9 cellular contexts compared by ENCODE assay signal in genomic region chr20:36454664-36455427, GRCh38.
A peak's percentile ranks its signal among the peaks of the same experiment; 100 is the strongest.
DNase-seq lines count a peak whose midpoint lies in the region; ATAC-seq and TF ChIP-seq lines count a peak whose summit lies in the region.
"Had no signal": no experiment of that assay in that cellular context is flagged by ENCODE, and none has a peak within 500 bp of the region (broad histone marks: within the 10 kb centered on the region; RNA-seq: fewer than 3 reads in every experiment).

No MANE protein-coding gene starts in this region.

- H3K9me3 ChIP-seq in Panc1 (ENCODE audit: control insufficient read depth, insufficient read depth, low read depth, low read length), result no peaks in the 10 kb centered on the region
- H3K9me3 ChIP-seq in endodermal cell (ENCODE audit: control insufficient read depth, low read length), result no peaks in the 10 kb centered on the region
- no peaks in the 10 kb centered on the region for H3K9me3 ChIP-seq in transverse colon

- CTCF ChIA-PET in Panc1 (lab: Charles Lee), result no interaction called here
- CTCF ChIA-PET in activated CD4-positive, alpha-beta T cell treated with anti-CD3 and anti-CD28 coated beads, Interleukin-2, amount 10 ng/mL, durations not matched to agents 7 days and 5 days (lab: Charles Lee), result interaction anchor here (1.6 kb wide), 1 partner anchor 15 kb away, joined by 9 read pairs; no protein-coding TSS in a partner anchor

- TF ChIP-seq POLR2A in transverse colon (IDR thresholded peaks at IDR 0.05), result no peak

- ATAC-seq in Panc1, result peak; percentile 66

- no peaks in the 10 kb centered on the region for H3K4me1 Mint-ChIP-seq in endodermal cell
- peaks cover 15% of the 10 kb centered on the region for H3K4me1 Mint-ChIP-seq in type B pancreatic cell (ENCODE audit: unreplicated experiment)
- H3K4me1 Mint-ChIP-seq in activated CD4-positive, alpha-beta T cell treated with anti-CD3 and anti-CD28 coated beads, Interleukin-2, amount 10 ng/mL, durations not matched to agents 7 days and 5 days, result no peaks in the 10 kb centered on the region

- peaks cover 2% of the 10 kb centered on the region for H3K27me3 Mint-ChIP-seq in endodermal cell (ENCODE audit: insufficient read depth)
- H3K27me3 Mint-ChIP-seq in type B pancreatic cell, result no peaks in the 10 kb centered on the region
- H3K27me3 Mint-ChIP-seq in activated CD4-positive, alpha-beta T cell treated with anti-CD3 and anti-CD28 coated beads, Interleukin-2, amount 10 ng/mL, durations not matched to agents 7 days and 5 days, result peaks cover 2% of the 10 kb centered on the region

- H3K36me3 Mint-ChIP-seq in endodermal cell (ENCODE audit: low read depth) (no peaks in the 10 kb centered on the region), type B pancreatic cell (no peaks in the 10 kb centered on the region)
- no peaks in the 10 kb centered on the region for H3K36me3 Mint-ChIP-seq in activated CD4-positive, alpha-beta T cell treated with anti-CD3 and anti-CD28 coated beads, Interleukin-2, amount 10 ng/mL, durations not matched to agents 7 days and 5 days (ENCODE audit: low read depth)

- TF ChIP-seq CTCF in Panc1 (IDR thresholded peaks at IDR 0.05) (no peak), endodermal cell (conservative IDR thresholded peaks at IDR 0.05) (no peak), type B pancreatic cell (conservative IDR thresholded peaks at IDR 0.05) (no peak), transverse colon (IDR thresholded peaks at IDR 0.05) (no peak)

- intact Hi-C loops in Panc1 (cut with micrococcal nuclease; ENCODE audit: unreplicated experiment), result no loop called here
- intact Hi-C loops in transverse colon (cut with DNase I; ENCODE audit: low total_unique reads), result no loop called here

- no peak for TF ChIP-seq EP300 in transverse colon (IDR thresholded peaks at IDR 0.05; ENCODE audit: low read depth)

- no TSS peak for BruUV-seq in Panc1 (replicated peaks; lab: Mats Ljungman, UMichigan)

- peak overlapping the region; percentile 27; the same call in 1 of the 2 replicates for H3K27ac ChIP-seq in Panc1 (ENCODE audit: low read length)
- peak overlapping the region; percentile 16 for H3K27ac ChIP-seq in endodermal cell (ENCODE audit: low read depth, low read length)
- H3K27ac ChIP-seq in transverse colon, result peak overlapping the region in 2 of 4 donors; percentile 28 to 51

- H3K4me3 Mint-ChIP-seq in endodermal cell, result no peak overlapping the region
- H3K4me3 Mint-ChIP-seq in type B pancreatic cell, result no peak overlapping the region
- H3K4me3 Mint-ChIP-seq in activated CD4-positive, alpha-beta T cell treated with anti-CD3 and anti-CD28 coated beads, Interleukin-2, amount 10 ng/mL, durations not matched to agents 7 days and 5 days, result no peak overlapping the region

- in situ Hi-C loops in Panc1 (cut with HindIII; ENCODE audit: low pct_unique_long_range_greater_than_20kb, low sequenced_read_pairs) (no loop called here), transverse colon (cut with MboI; ENCODE audit: low pct_ligation_motif_present in 1 of 4, low pct_unique_long_range_greater_than_20kb in 1 of 4, low sequenced_read_pairs in 3 of 4) (no loop called here)

- H3K9me3 Mint-ChIP-seq in endodermal cell (no peaks in the 10 kb centered on the region), type B pancreatic cell (no peaks in the 10 kb centered on the region)
- no peaks in the 10 kb centered on the region for H3K9me3 Mint-ChIP-seq in activated CD4-positive, alpha-beta T cell treated with anti-CD3 and anti-CD28 coated beads, Interleukin-2, amount 10 ng/mL, durations not matched to agents 7 days and 5 days

- POLR2A ChIA-PET in Panc1 (lab: Charles Lee), result interaction anchor here (0.6 kb wide), 1 partner anchor 369 kb away, joined by 11 read pairs; no protein-coding TSS in a partner anchor
- POLR2A ChIA-PET in activated CD4-positive, alpha-beta T cell treated with anti-CD3 and anti-CD28 coated beads, Interleukin-2, amount 10 ng/mL, durations not matched to agents 7 days and 5 days (lab: Charles Lee), result no interaction called here

- no peak overlapping the region for H3K9ac ChIP-seq in endodermal cell (ENCODE audit: extremely low read depth, low read length, poor library complexity, severe bottlenecking)

- H3K36me3 ChIP-seq in Panc1 (ENCODE audit: control insufficient read depth, insufficient read depth, low read length) (no peaks in the 10 kb centered on the region), endodermal cell (ENCODE audit: control insufficient read depth, insufficient read depth, low read length) (no peaks in the 10 kb centered on the region), transverse colon (no peaks in the 10 kb centered on the region)

- H3K27me3 ChIP-seq in Panc1 (ENCODE audit: control insufficient read depth, insufficient read depth, low read length) (no peaks in the 10 kb centered on the region), endodermal cell (ENCODE audit: control insufficient read depth, insufficient read depth, low read length, poor library complexity, severe bottlenecking) (no peaks in the 10 kb centered on the region), transverse colon (no peaks in the 10 kb centered on the region)

- H3K4me1 ChIP-seq in Panc1 (ENCODE audit: control insufficient read depth, insufficient read depth, low read length) (peaks cover 4% of the 10 kb centered on the region; the same call in 1 of the 2 replicates), endodermal cell (ENCODE audit: control insufficient read depth, insufficient read depth, low read length) (no peaks in the 10 kb centered on the region), transverse colon (peaks cover 0 to 6% (median 1%) of the 10 kb centered on the region in 4 donors)

- DNase-seq in Panc1 (ENCODE audit: low read depth, low spot score) (no peak), endodermal cell (peak; percentile 75), mucosa of gallbladder (ENCODE audit: low spot score) (peak; percentile 22), type B pancreatic cell (ENCODE audit: extremely low spot score, unreplicated experiment) (no peak), transverse colon (no peak)
- no peak for DNase-seq in activated CD4-positive, alpha-beta T cell treated with anti-CD3 and anti-CD28 coated beads, Interleukin-2, amount 10 ng/mL, durations not matched to agents 7 days and 5 days
- DNase-seq in effector CD4-positive, alpha-beta T cell, result no peak
- DNase-seq: activated CD4-positive, alpha-beta T cell treated with anti-CD3 and anti-CD28 coated beads for 4 hours; amniotic stem cell had no signal

- H3K27ac Mint-ChIP-seq in endodermal cell (no peak overlapping the region), type B pancreatic cell (peak overlapping the region; percentile 34)
- no peak overlapping the region for H3K27ac Mint-ChIP-seq in activated CD4-positive, alpha-beta T cell treated with anti-CD3 and anti-CD28 coated beads, Interleukin-2, amount 10 ng/mL, durations not matched to agents 7 days and 5 days

- H3K4me3 ChIP-seq in Panc1 (ENCODE audit: low read depth in 2 of 2, low read length in 2 of 2) (no peak overlapping the region), endodermal cell (ENCODE audit: low read length) (no peak overlapping the region), transverse colon (no peak overlapping the region)

- WGBS in endodermal cell (ENCODE audit: insufficient coverage in 1 of 2, insufficient read length in 1 of 2), 2 experiments, result 56% methylated on average over 10 of the region's 10 CpGs; no CpG with 5 or more reads in 1 of the 2 experiments
- 41% methylated on average over 10 of the region's 10 CpGs; no CpG with 5 or more reads in 1 of the 2 donors for WGBS in transverse colon (ENCODE audit: low coverage in 1 of 2), 2 donors

Comparison
In these comparisons a context has a peak if more than half of its experiments do, and no peak if none do; other contexts are left out.
1. DNase-seq: peak in endodermal cell (single experiment) and mucosa of gallbladder (single experiment); none in Panc1 (single experiment), type B pancreatic cell (single experiment), activated CD4-positive, alpha-beta T cell treated with anti-CD3 and anti-CD28 coated beads, Interleukin-2, amount 10 ng/mL, durations not matched to agents 7 days and 5 days (single experiment), effector CD4-positive, alpha-beta T cell (single experiment) and transverse colon (single experiment).